Comparison of ENCODE assay signal across 9 cellular contexts in genomic region chr22:37266581-37267127, GRCh38. TPM values are rescaled to one million over a fixed set of nuclear protein-coding genes. Genes with fewer than 3 reads are reported as not detected.
DNase-seq lines count a peak whose midpoint lies in the region; ATAC-seq and TF ChIP-seq lines count a peak whose summit lies in the region.
"Had no signal": no experiment of that assay in that cellular context is flagged by ENCODE, and none has a peak within 500 bp of the region (broad histone marks: within the 10 kb centered on the region; RNA-seq: fewer than 3 reads in every experiment).

No MANE protein-coding gene starts in this region.

- H4K91ac ChIP-seq in mesenchymal stem cell (ENCODE audit: low read length), result peak overlapping the region; percentile 60

- H3K36me3 ChIP-seq in A673 (ENCODE audit: insufficient read depth, low read length, poor library complexity, severe bottlenecking), result no peaks in the 10 kb centered on the region
- no peaks in the 10 kb centered on the region for H3K36me3 ChIP-seq in HEK293 (ENCODE audit: control insufficient read depth in 2 of 2, insufficient read depth in 1 of 2, low read length in 2 of 2)
- no peaks in the 10 kb centered on the region for H3K36me3 ChIP-seq in mesenchymal stem cell (ENCODE audit: control insufficient read depth in 1 of 2, insufficient read depth in 2 of 2, low read depth in 1 of 2, low read length in 2 of 2)

- no peaks in the 10 kb centered on the region for H3K79me1 ChIP-seq in mesenchymal stem cell (replicated peaks; ENCODE audit: low read length, poor library complexity, severe bottlenecking)

- H3K27me3 Mint-ChIP-seq in activated naive CD8-positive, alpha-beta T cell treated with anti-CD3 and anti-CD28 coated beads, Interleukin-2, amount 10 ng/mL, durations not matched to agents 7 days and 5 days, result peaks cover 5% of the 10 kb centered on the region

- peak; percentile 19 for ATAC-seq in activated naive CD8-positive, alpha-beta T cell treated with anti-CD3 and anti-CD28 coated beads, Interleukin-2, amount 10 ng/mL, durations not matched to agents 7 days and 5 days (ENCODE audit: low read depth)
- no peak for ATAC-seq in HG02973 (IDR thresholded peaks at IDR 0.05; ENCODE audit: unreplicated experiment)
- no peak for ATAC-seq in HG02642 (IDR thresholded peaks at IDR 0.05; ENCODE audit: poor library complexity, unreplicated experiment)

- peak overlapping the region; percentile 7 to 91 for H2BK12ac ChIP-seq in mesenchymal stem cell (ENCODE audit: low read length in 2 of 2)

- peak overlapping the region; percentile 14 for H4K8ac ChIP-seq in mesenchymal stem cell (ENCODE audit: low read length)

- peak overlapping the region in 1 of 2 experiments; percentile 71 for H3K18ac ChIP-seq in mesenchymal stem cell (ENCODE audit: low read depth in 1 of 2, low read length in 2 of 2)

- TF ChIP-seq CTCF in A673 (conservative IDR thresholded peaks at IDR 0.05; ENCODE audit: low read depth, low read length) (no peak), HEK293 (tag by site-specific recombination; IDR thresholded peaks at IDR 0.05) (no peak)

- BruUV-seq in A673 (replicated peaks; lab: Mats Ljungman, UMichigan), result no TSS peak

- H2BK15ac ChIP-seq in mesenchymal stem cell (ENCODE audit: low read depth, poor library complexity, severe bottlenecking), result peak overlapping the region; percentile 4

- peak overlapping the region; percentile 83 for H3K4me3 Mint-ChIP-seq in activated naive CD8-positive, alpha-beta T cell treated with anti-CD3 and anti-CD28 coated beads, Interleukin-2, amount 10 ng/mL, durations not matched to agents 7 days and 5 days

- POLR2A ChIA-PET in A673 (lab: Charles Lee; ENCODE audit: low non-redundant PET), result no interaction called here
- POLR2A ChIA-PET in HEK293 (lab: Yijun Ruan, JAX), result interaction anchor here (0.7 kb wide), 1 partner anchor 10 kb away, joined by 3 read pairs; no protein-coding TSS in a partner anchor
- POLR2A ChIA-PET in activated naive CD8-positive, alpha-beta T cell treated with anti-CD3 and anti-CD28 coated beads, Interleukin-2, amount 10 ng/mL, durations not matched to agents 7 days and 5 days (lab: Charles Lee), result interaction anchor here (1.5 to 2.7 kb wide), 3 partner anchors 21 to 47 kb away, joined by 8 to 21 read pairs (median 11); no protein-coding TSS in a partner anchor

- peak overlapping the region; percentile 36 for H2AFZ ChIP-seq in mesenchymal stem cell (ENCODE audit: low read depth, low read length)

- H3K4me1 ChIP-seq in A673 (ENCODE audit: insufficient read depth, low read length, poor library complexity, severe bottlenecking), result no peaks in the 10 kb centered on the region
- no peaks in the 10 kb centered on the region for H3K4me1 ChIP-seq in HEK293 (ENCODE audit: control insufficient read depth, insufficient read depth, low read length)
- peaks cover 2% of the 10 kb centered on the region for H3K4me1 ChIP-seq in mesenchymal stem cell (ENCODE audit: control insufficient read depth, insufficient read depth, low read depth, low read length)

- peaks cover 37% of the 10 kb centered on the region for H3K4me1 Mint-ChIP-seq in activated naive CD8-positive, alpha-beta T cell treated with anti-CD3 and anti-CD28 coated beads, Interleukin-2, amount 10 ng/mL, durations not matched to agents 7 days and 5 days

- H3K9ac ChIP-seq in mesenchymal stem cell (ENCODE audit: low read length), result peak overlapping the region; percentile 87

- H3K4me2 ChIP-seq in mesenchymal stem cell (ENCODE audit: low read length, poor library complexity, severe bottlenecking), result no peak overlapping the region

- no peak overlapping the region for H2BK120ac ChIP-seq in mesenchymal stem cell (ENCODE audit: low read depth, low read length)

- H3K14ac ChIP-seq in mesenchymal stem cell (ENCODE audit: low read length in 2 of 2), result peak overlapping the region in 1 of 2 experiments; percentile 83

- CTCF ChIA-PET in A673 (lab: Charles Lee), result no interaction called here
- CTCF ChIA-PET in HEK293 (lab: Yijun Ruan, JAX), result interaction anchor here (0.6 to 2.3 kb wide), 12 partner anchors 9 to 306 kb away, joined by 3 to 10 read pairs (median 4); partner anchors contain the start of gene CYTH4

- H3K4me3 ChIP-seq in A673 (ENCODE audit: low read depth, low read length, poor library complexity, severe bottlenecking) (peak overlapping the region; percentile 43), HEK293 (ENCODE audit: low read depth, low read length) (no peak overlapping the region), mesenchymal stem cell (ENCODE audit: insufficient read depth in 1 of 2, low read depth in 1 of 2, low read length in 2 of 2) (peak overlapping the region in 1 of 2 experiments; percentile 76)

- H3K27ac Mint-ChIP-seq in activated naive CD8-positive, alpha-beta T cell treated with anti-CD3 and anti-CD28 coated beads, Interleukin-2, amount 10 ng/mL, durations not matched to agents 7 days and 5 days, result peak overlapping the region; percentile 95

- H3K36me3 Mint-ChIP-seq in activated naive CD8-positive, alpha-beta T cell treated with anti-CD3 and anti-CD28 coated beads, Interleukin-2, amount 10 ng/mL, durations not matched to agents 7 days and 5 days, result peaks cover 2% of the 10 kb centered on the region

- intact Hi-C loops in A673 (cut with micrococcal nuclease; ENCODE audit: unreplicated experiment), result loop anchor here (5.0 to 10.0 kb wide), 3 partner anchors 102 to 722 kb away; no protein-coding TSS in a partner anchor

- H3K9me3 ChIP-seq in A673 (ENCODE audit: low read depth, low read length, poor library complexity, severe bottlenecking), result no peaks in the 10 kb centered on the region
- no peaks in the 10 kb centered on the region for H3K9me3 ChIP-seq in HEK293 (ENCODE audit: control insufficient read depth, insufficient read depth, low read depth, low read length)
- H3K9me3 ChIP-seq in mesenchymal stem cell (ENCODE audit: control insufficient read depth, low read length), result peaks cover 19% of the 10 kb centered on the region

- peaks cover 9% of the 10 kb centered on the region for H3K9me3 Mint-ChIP-seq in activated naive CD8-positive, alpha-beta T cell treated with anti-CD3 and anti-CD28 coated beads, Interleukin-2, amount 10 ng/mL, durations not matched to agents 7 days and 5 days

- DNase-seq in A673 (ENCODE audit: low spot score) (no peak), mesenchymal stem cell (no peak), putamen (ENCODE audit: low spot score) (no peak), HuH-7.5 (ENCODE audit: low spot score) (no peak)
- DNase-seq in activated naive CD8-positive, alpha-beta T cell treated with anti-CD3 and anti-CD28 coated beads, Interleukin-2, amount 10 ng/mL, durations not matched to agents 7 days and 5 days, result no peak

- H3K27ac ChIP-seq in A673 (ENCODE audit: low read depth, low read length, poor library complexity, severe bottlenecking) (no peak overlapping the region), HEK293 (ENCODE audit: extremely low read depth, low read depth, low read length) (no peak overlapping the region), mesenchymal stem cell (ENCODE audit: low read length, poor library complexity, severe bottlenecking) (no peak overlapping the region)

- peak overlapping the region; percentile 2 to 10 for H3K4ac ChIP-seq in mesenchymal stem cell (ENCODE audit: low read depth in 1 of 2, low read length in 2 of 2)

- WGBS in mesenchymal stem cell, result 70% methylated on average over 18 of the region's 18 CpGs

- H3K27me3 ChIP-seq in A673 (replicated peaks; ENCODE audit: insufficient read depth, low read depth, low read length, poor library complexity) (peaks cover 12% of the 10 kb centered on the region), mesenchymal stem cell (ENCODE audit: control insufficient read depth in 1 of 2, insufficient read depth in 1 of 2, low read length in 2 of 2) (peaks cover 0 to 14% of the 10 kb centered on the region in 2 experiments)

- no peak overlapping the region for H3K23ac ChIP-seq in mesenchymal stem cell (ENCODE audit: low read length in 2 of 2)

- H2BK5ac ChIP-seq in mesenchymal stem cell (ENCODE audit: low read depth, low read length, poor library complexity, severe bottlenecking), result no peak overlapping the region

- no peak overlapping the region for H2AK5ac ChIP-seq in mesenchymal stem cell (ENCODE audit: low read length, severe bottlenecking)

TF ChIP-seq in HEK293, 187 proteins besides CTCF, POLR2A, EP300 and RAD21:
- TF ChIP-seq ZNF777 (tag by site-specific recombination; IDR thresholded peaks at IDR 0.05; ENCODE audit: borderline replicate concordance) (no peak), ZNF335 (tag by site-specific recombination; conservative IDR thresholded peaks at IDR 0.05) (peak; percentile 48; the same call in 1 of the 2 replicates)
TF ChIP-seq in HEK293: peak in this region for 1.

RNA-seq across cellular contexts. Expression of gene CYTH4, which starts 15.7 kb away (rescaled TPM):
- not detected in 2 replicates for total RNA-seq in A673 (2021)
- 100 to 1,000 TPM; 149 to 157 TPM for total RNA-seq in activated naive CD8-positive, alpha-beta T cell treated with anti-CD3 and anti-CD28 coated beads, Interleukin-2, amount 10 ng/mL, durations not matched to agents 7 days and 5 days
- 0.65 TPM for polyA plus RNA-seq in mesenchymal stem cell (2013, experiment 1 of 2)
- 0.41 TPM for polyA plus RNA-seq in mesenchymal stem cell (2013, experiment 2 of 2)

RNA-seq across cellular contexts. Expression of gene RAC2, which starts 22.6 kb away (rescaled TPM):
- 4.0 and 5.8 TPM in 2 replicates for total RNA-seq in A673 (2021)
- 1,000 to 10,000 TPM in 1 of 2 experiments, 100 to 1,000 TPM in 1; 963 to 1,011 TPM for total RNA-seq in activated naive CD8-positive, alpha-beta T cell treated with anti-CD3 and anti-CD28 coated beads, Interleukin-2, amount 10 ng/mL, durations not matched to agents 7 days and 5 days
- polyA plus RNA-seq in mesenchymal stem cell (2013, experiment 1 of 2), result 121 TPM
- polyA plus RNA-seq in mesenchymal stem cell (2013, experiment 2 of 2), result 117 TPM

RNA-seq across cellular contexts. Expression of gene SSTR3, which starts 54.4 kb away (rescaled TPM):
- not detected in 2 replicates for total RNA-seq in A673 (2021)
- total RNA-seq in activated naive CD8-positive, alpha-beta T cell treated with anti-CD3 and anti-CD28 coated beads, Interleukin-2, amount 10 ng/mL, durations not matched to agents 7 days and 5 days, result 10 to 100 TPM; 10.1 to 11.3 TPM
- polyA plus RNA-seq in mesenchymal stem cell (2013, experiment 1 of 2), result not detected
- polyA plus RNA-seq in mesenchymal stem cell (2013, experiment 2 of 2), result not detected
- total RNA-seq: ureter had no signal

Comparison
In these comparisons a context has a peak if more than half of its experiments do, and no peak if none do; other contexts are left out.
1. RNA of gene CYTH4, which starts 15.7 kb away (total RNA-seq): 149 to 157 TPM in activated naive CD8-positive, alpha-beta T cell treated with anti-CD3 and anti-CD28 coated beads, Interleukin-2, amount 10 ng/mL, durations not matched to agents 7 days and 5 days; not detected in A673; every median in the first group is over 100 times any median in the second.
2. RNA of gene RAC2, which starts 22.6 kb away (total RNA-seq): 963 to 1,011 TPM in activated naive CD8-positive, alpha-beta T cell treated with anti-CD3 and anti-CD28 coated beads, Interleukin-2, amount 10 ng/mL, durations not matched to agents 7 days and 5 days; 4.0 to 5.8 TPM in A673; every median in the first group is over 100 times any median in the second.
3. RNA of gene SSTR3, which starts 54.4 kb away (total RNA-seq): 10.1 to 11.3 TPM in activated naive CD8-positive, alpha-beta T cell treated with anti-CD3 and anti-CD28 coated beads, Interleukin-2, amount 10 ng/mL, durations not matched to agents 7 days and 5 days; not detected in A673; every median in the first group is over 10 times any median in the second.